In genomic region chr6:15299430-15300131, GRCh38 we compare ENCODE assay signal across 8 cellular contexts. TPM values are rescaled to one million over a fixed set of nuclear protein-coding genes. Genes with fewer than 3 reads are reported as not detected.
DNase-seq lines count a peak whose midpoint lies in the region; ATAC-seq and TF ChIP-seq lines count a peak whose summit lies in the region.

No MANE protein-coding gene starts in this region.

- H3K9me3 Mint-ChIP-seq in WTC11, result no peaks in the 10 kb centered on the region
- no peaks in the 10 kb centered on the region for H3K9me3 Mint-ChIP-seq in stimulated activated naive CD8-positive, alpha-beta T cell treated with anti-CD3 and anti-CD28 coated beads, Interleukin-15, amount 100 ng/mL, for 72 hours

- no peak overlapping the region for H3K4me3 ChIP-seq in right cardiac atrium (ENCODE audit: low read length)

- peaks cover 20% of the 10 kb centered on the region for H3K4me1 ChIP-seq in right cardiac atrium (ENCODE audit: control insufficient read depth, insufficient read depth, low read length)

- H3K36me3 Mint-ChIP-seq in WTC11, result 0 out of 2 replicates have a peak, but pooled peaks cover 5% of the 10 kb centered on the region

- ATAC-seq in GM21390 (IDR thresholded peaks at IDR 0.05; ENCODE audit: unreplicated experiment) (peak; percentile 78), HG03520 (IDR thresholded peaks at IDR 0.05; ENCODE audit: unreplicated experiment) (peak; percentile 78), WTC11 (no peak), right cardiac atrium (peak; percentile 77 to 86), omental fat pad (ENCODE audit: low FRiP score) (no peak)
- peak; percentile 78 for ATAC-seq in stimulated activated naive CD8-positive, alpha-beta T cell treated with anti-CD3 and anti-CD28 coated beads, Interleukin-15, amount 100 ng/mL, for 72 hours

- H3K27me3 ChIP-seq in right cardiac atrium (ENCODE audit: control insufficient read depth, insufficient read depth), result no peaks in the 10 kb centered on the region

- POLR2A ChIA-PET in WTC11 (lab: Charles Lee), result no interaction called here

- peak; percentile 34 for DNase-seq in GM03348 (ENCODE audit: low spot score)
- no peak for DNase-seq in WTC11 (ENCODE audit: low spot score)
- peak; percentile 69 to 83 (median 75) for DNase-seq in right cardiac atrium
- DNase-seq in stimulated activated naive CD8-positive, alpha-beta T cell treated with anti-CD3 and anti-CD28 coated beads, Interleukin-15, amount 100 ng/mL, for 72 hours, result peak; percentile 59 to 80
- DNase-seq in omental fat pad (ENCODE audit: low spot score), result no peak
- DNase-seq in putamen (ENCODE audit: low spot score), result no peak

- H3K27ac ChIP-seq in right cardiac atrium (ENCODE audit: low read length), result no peak overlapping the region

- H3K9me3 ChIP-seq in right cardiac atrium (ENCODE audit: control insufficient read depth, low read length), result no peaks in the 10 kb centered on the region

- TF ChIP-seq CTCF in WTC11 (IDR thresholded peaks at IDR 0.05) (no peak), omental fat pad (IDR thresholded peaks at IDR 0.05) (no peak)

- CTCF ChIA-PET in WTC11 (lab: Charles Lee), result interaction anchor here (0.6 kb wide), 1 partner anchor 24 kb away, joined by 3 read pairs; no protein-coding TSS in a partner anchor

- peak overlapping the region; percentile 29 for H3K27ac Mint-ChIP-seq in WTC11
- H3K27ac Mint-ChIP-seq in stimulated activated naive CD8-positive, alpha-beta T cell treated with anti-CD3 and anti-CD28 coated beads, Interleukin-15, amount 100 ng/mL, for 72 hours, result peak overlapping the region; percentile 64 to 88

- H3K27me3 Mint-ChIP-seq in WTC11 (ENCODE audit: low read depth), result no peaks in the 10 kb centered on the region
- H3K27me3 Mint-ChIP-seq in stimulated activated naive CD8-positive, alpha-beta T cell treated with anti-CD3 and anti-CD28 coated beads, Interleukin-15, amount 100 ng/mL, for 72 hours, result no peaks in the 10 kb centered on the region

- intact Hi-C loops in right cardiac atrium (cut with DNase I), result loop anchor here in 1 of 4 donors (5.0 kb wide), 1 partner anchor 32 kb away; no protein-coding TSS in a partner anchor

- peaks cover 84% of the 10 kb centered on the region for H3K4me1 Mint-ChIP-seq in WTC11
- H3K4me1 Mint-ChIP-seq in stimulated activated naive CD8-positive, alpha-beta T cell treated with anti-CD3 and anti-CD28 coated beads, Interleukin-15, amount 100 ng/mL, for 72 hours, result peaks cover 91% of the 10 kb centered on the region

- peak overlapping the region; percentile 2; the same call in 1 of the 2 replicates for H3K4me3 Mint-ChIP-seq in WTC11
- H3K4me3 Mint-ChIP-seq in stimulated activated naive CD8-positive, alpha-beta T cell treated with anti-CD3 and anti-CD28 coated beads, Interleukin-15, amount 100 ng/mL, for 72 hours, result peak overlapping the region; percentile 27 to 76

- WGBS in right cardiac atrium, result 47% methylated on average over 8 of the region's 8 CpGs

TF ChIP-seq in WTC11, 78 proteins besides CTCF, POLR2A, EP300 and RAD21:
- TF ChIP-seq, protein P1, sequence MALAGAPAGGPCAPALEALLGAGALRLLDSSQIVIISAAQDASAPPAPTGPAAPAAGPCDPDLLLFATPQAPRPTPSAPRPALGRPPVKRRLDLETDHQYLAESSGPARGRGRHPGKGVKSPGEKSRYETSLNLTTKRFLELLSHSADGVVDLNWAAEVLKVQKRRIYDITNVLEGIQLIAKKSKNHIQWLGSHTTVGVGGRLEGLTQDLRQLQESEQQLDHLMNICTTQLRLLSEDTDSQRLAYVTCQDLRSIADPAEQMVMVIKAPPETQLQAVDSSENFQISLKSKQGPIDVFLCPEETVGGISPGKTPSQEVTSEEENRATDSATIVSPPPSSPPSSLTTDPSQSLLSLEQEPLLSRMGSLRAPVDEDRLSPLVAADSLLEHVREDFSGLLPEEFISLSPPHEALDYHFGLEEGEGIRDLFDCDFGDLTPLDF (CRISPR knock-in tag; IDR thresholded peaks at IDR 0.05), result no peak
- TF ChIP-seq, protein P2, sequence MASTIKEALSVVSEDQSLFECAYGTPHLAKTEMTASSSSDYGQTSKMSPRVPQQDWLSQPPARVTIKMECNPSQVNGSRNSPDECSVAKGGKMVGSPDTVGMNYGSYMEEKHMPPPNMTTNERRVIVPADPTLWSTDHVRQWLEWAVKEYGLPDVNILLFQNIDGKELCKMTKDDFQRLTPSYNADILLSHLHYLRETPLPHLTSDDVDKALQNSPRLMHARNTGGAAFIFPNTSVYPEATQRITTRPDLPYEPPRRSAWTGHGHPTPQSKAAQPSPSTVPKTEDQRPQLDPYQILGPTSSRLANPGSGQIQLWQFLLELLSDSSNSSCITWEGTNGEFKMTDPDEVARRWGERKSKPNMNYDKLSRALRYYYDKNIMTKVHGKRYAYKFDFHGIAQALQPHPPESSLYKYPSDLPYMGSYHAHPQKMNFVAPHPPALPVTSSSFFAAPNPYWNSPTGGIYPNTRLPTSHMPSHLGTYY (CRISPR knock-in tag; IDR thresholded peaks at IDR 0.05), result no peak
- TF ChIP-seq PRRX2 (CRISPR knock-in tag; IDR thresholded peaks at IDR 0.05) (no peak), NR1H2 (CRISPR knock-in tag; IDR thresholded peaks at IDR 0.05) (no peak), RELA (CRISPR knock-in tag; IDR thresholded peaks at IDR 0.05; ENCODE audit: borderline replicate concordance) (no peak), EMX1 (CRISPR knock-in tag; IDR thresholded peaks at IDR 0.05) (no peak), OVOL2 (CRISPR knock-in tag; IDR thresholded peaks at IDR 0.05; ENCODE audit: borderline replicate concordance) (no peak), CREM (CRISPR knock-in tag; IDR thresholded peaks at IDR 0.05) (no peak), FOXP1 (CRISPR knock-in tag; IDR thresholded peaks at IDR 0.05; ENCODE audit: borderline replicate concordance) (no peak), ZNF423 (CRISPR knock-in tag; IDR thresholded peaks at IDR 0.05) (no peak), STAT6 (CRISPR knock-in tag; conservative IDR thresholded peaks at IDR 0.05; ENCODE audit: low read depth) (no peak), MYBL2 (CRISPR knock-in tag; IDR thresholded peaks at IDR 0.05) (no peak), RORB (CRISPR knock-in tag; IDR thresholded peaks at IDR 0.05) (no peak), SMAD3 (CRISPR knock-in tag; IDR thresholded peaks at IDR 0.05; ENCODE audit: borderline replicate concordance) (no peak), ATF3 (CRISPR knock-in tag; conservative IDR thresholded peaks at IDR 0.05) (no peak), ELF4 (CRISPR knock-in tag; IDR thresholded peaks at IDR 0.05; ENCODE audit: low read depth) (no peak), TEAD4 (CRISPR knock-in tag; IDR thresholded peaks at IDR 0.05) (no peak)
- TF ChIP-seq, protein P3, sequence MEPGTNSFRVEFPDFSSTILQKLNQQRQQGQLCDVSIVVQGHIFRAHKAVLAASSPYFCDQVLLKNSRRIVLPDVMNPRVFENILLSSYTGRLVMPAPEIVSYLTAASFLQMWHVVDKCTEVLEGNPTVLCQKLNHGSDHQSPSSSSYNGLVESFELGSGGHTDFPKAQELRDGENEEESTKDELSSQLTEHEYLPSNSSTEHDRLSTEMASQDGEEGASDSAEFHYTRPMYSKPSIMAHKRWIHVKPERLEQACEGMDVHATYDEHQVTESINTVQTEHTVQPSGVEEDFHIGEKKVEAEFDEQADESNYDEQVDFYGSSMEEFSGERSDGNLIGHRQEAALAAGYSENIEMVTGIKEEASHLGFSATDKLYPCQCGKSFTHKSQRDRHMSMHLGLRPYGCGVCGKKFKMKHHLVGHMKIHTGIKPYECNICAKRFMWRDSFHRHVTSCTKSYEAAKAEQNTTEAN (CRISPR knock-in tag; IDR thresholded peaks at IDR 0.05), result no peak
TF ChIP-seq in WTC11: peak in this region for 0.

RNA-seq across cellular contexts. Expression of gene JARID2, which starts 53.7 kb away (rescaled TPM):
- 166 to 180 TPM (median 167 TPM) in 3 replicates for total RNA-seq in WTC11 (2021)
- total RNA-seq in right cardiac atrium, result 10 to 100 TPM in 1 of 4 donors, 1 to 10 TPM in 3; 6.8 to 10.1 (median 9.4) TPM
- 4.1 TPM for polyA plus RNA-seq in right cardiac atrium
- 10 to 100 TPM; 10.8 to 31.6 (median 14.3) TPM for total RNA-seq in omental fat pad

Comparison
In these comparisons a context has a peak if more than half of its experiments do, and no peak if none do; other contexts are left out.
1. DNase-seq: peak in GM03348 (single experiment), right cardiac atrium (3 of 3) and stimulated activated naive CD8-positive, alpha-beta T cell treated with anti-CD3 and anti-CD28 coated beads, Interleukin-15, amount 100 ng/mL, for 72 hours (2 of 2); none in WTC11 (single experiment), omental fat pad (single experiment) and putamen (single experiment).
2. ATAC-seq: peak in GM21390 (single experiment), HG03520 (single experiment), right cardiac atrium (2 of 2) and stimulated activated naive CD8-positive, alpha-beta T cell treated with anti-CD3 and anti-CD28 coated beads, Interleukin-15, amount 100 ng/mL, for 72 hours (single experiment); none in WTC11 (single experiment) and omental fat pad (single experiment).